In the genomic region with DNA sequence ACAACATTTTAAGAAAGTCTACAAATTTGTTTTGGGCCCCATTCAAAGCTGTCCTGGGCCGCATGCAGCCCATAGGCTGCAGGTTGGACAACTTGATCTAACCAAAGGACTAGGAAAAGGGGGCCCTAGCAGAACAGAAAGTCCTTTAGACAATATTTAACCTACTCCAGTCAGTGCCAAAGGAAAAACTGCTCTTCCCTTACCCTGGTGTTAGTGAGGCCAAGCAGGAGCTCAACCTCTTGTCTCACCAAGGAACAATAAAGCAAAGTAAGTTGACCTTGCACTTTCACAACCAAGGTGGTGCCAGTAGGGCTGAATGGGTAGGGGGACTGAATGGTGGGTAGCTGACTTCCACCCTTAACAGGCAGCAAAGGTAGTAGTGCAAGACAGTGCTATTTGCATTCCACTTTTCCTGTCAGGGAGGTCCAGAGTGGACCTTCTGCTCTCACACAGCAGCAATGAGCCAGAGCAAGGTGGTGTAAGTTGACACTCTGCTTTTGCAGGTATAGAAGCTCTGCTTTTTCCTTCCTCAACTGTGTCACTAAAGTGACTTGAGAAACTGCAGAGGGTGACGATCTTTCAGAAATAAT, we compare ENCODE assay signal across 28 cellular contexts.
"Had no signal": no experiment of that assay in that cellular context is flagged by ENCODE, and none has a peak within 500 bp of the region (broad histone marks: within the 10 kb centered on the region; RNA-seq: fewer than 3 reads in every experiment).

No MANE protein-coding gene starts in this region.

- H3K79me2 ChIP-seq: parathyroid adenoma had no signal

- H3K4me2 ChIP-seq: neural progenitor cell had no signal

- H3K27ac Mint-ChIP-seq: mesothelial cell of epicardium; naive B cell; natural killer cell; nephron progenitor cell; neural progenitor cell; stimulated activated effector memory CD8-positive, alpha-beta T cell treated with anti-CD3 and anti-CD28 coated beads, Interleukin-12 subunit alpha, Interleukin-12 subunit beta, amount 100 ng/mL, for 72 hours; stimulated activated naive CD8-positive, alpha-beta T cell treated with anti-CD3 and anti-CD28 coated beads, Interleukin-15, Interleukin-2, amounts not matched to agents 100 ng/mL and 50 ng/mL, for 24 hours; type B pancreatic cell had no signal

- H3K4me1 Mint-ChIP-seq: mesothelial cell of epicardium; naive B cell; natural killer cell; nephron progenitor cell; stimulated activated effector memory CD8-positive, alpha-beta T cell treated with anti-CD3 and anti-CD28 coated beads, Interleukin-12 subunit alpha, Interleukin-12 subunit beta, amount 100 ng/mL, for 72 hours had no signal

- H3K9ac ChIP-seq: neural progenitor cell, parathyroid adenoma had no signal

- H3K36me3 Mint-ChIP-seq: mesothelial cell of epicardium; natural killer cell; stimulated activated effector memory CD8-positive, alpha-beta T cell treated with anti-CD3 and anti-CD28 coated beads, Interleukin-12 subunit alpha, Interleukin-12 subunit beta, amount 100 ng/mL, for 72 hours; type B pancreatic cell had no signal

- H3K9me3 ChIP-seq: neutrophil, suprapubic skin, thoracic aorta, tibial artery, uterus had no signal

- H2AFZ ChIP-seq: neural progenitor cell, parathyroid adenoma had no signal

- DNase-seq: hippocampal formation; kidney glomerular epithelial cell; left cardiac atrium; left ventricle myocardium inferior; mesendoderm; naive B cell; natural killer cell; nephron progenitor cell; occipital lobe; retina; right cardiac atrium; sigmoid colon; small intestine; spleen; stimulated activated CD4-positive, alpha-beta T cell treated with anti-CD3 and anti-CD28 coated beads, Interleukin-4, amount 100 ng/mL, for 24 hours; stimulated activated naive CD4-positive, alpha-beta T cell; tibial artery; uterus had no signal

- H3K4me1 ChIP-seq: left ventricle myocardium inferior, neural progenitor cell, parathyroid adenoma, sigmoid colon, spleen, suprapubic skin, tibial artery, uterus had no signal

- H3K4me3 ChIP-seq: left ventricle myocardium inferior, lung, neural progenitor cell, sigmoid colon, spleen, suprapubic skin, thoracic aorta, tibial artery, uterus had no signal

- ATAC-seq: left cardiac atrium; natural killer cell; right cardiac atrium; stimulated activated effector memory CD8-positive, alpha-beta T cell treated with anti-CD3 and anti-CD28 coated beads, Interleukin-12 subunit alpha, Interleukin-12 subunit beta, amount 100 ng/mL, for 72 hours had no signal

- H3K27me3 ChIP-seq: neural progenitor cell, neutrophil, sigmoid colon, spleen, suprapubic skin, uterus had no signal

- H3K27ac ChIP-seq: left ventricle myocardium inferior, neural progenitor cell, neutrophil, parathyroid adenoma, sigmoid colon, spleen, suprapubic skin, thoracic aorta, tibial artery, uterus had no signal

- H3K27me3 Mint-ChIP-seq: type B pancreatic cell had no signal

- H3K4me3 Mint-ChIP-seq: mesothelial cell of epicardium; naive B cell; natural killer cell; nephron progenitor cell; neural progenitor cell; stimulated activated effector memory CD8-positive, alpha-beta T cell treated with anti-CD3 and anti-CD28 coated beads, Interleukin-12 subunit alpha, Interleukin-12 subunit beta, amount 100 ng/mL, for 72 hours; stimulated activated naive CD8-positive, alpha-beta T cell treated with anti-CD3 and anti-CD28 coated beads, Interleukin-15, Interleukin-2, amounts not matched to agents 100 ng/mL and 50 ng/mL, for 24 hours; type B pancreatic cell had no signal

- H3K36me3 ChIP-seq: left ventricle myocardium inferior, neural progenitor cell, neutrophil, sigmoid colon, spleen, suprapubic skin, thoracic aorta, tibial artery, uterus had no signal
